ENCODE assay signal across 20 cellular contexts in genomic region chr3:172542999-172543398, GRCh38. TPM values are rescaled to one million over a fixed set of nuclear protein-coding genes. Genes with fewer than 3 reads are reported as not detected.
DNase-seq lines count a peak whose midpoint lies in the region; FAIRE-seq and TF ChIP-seq lines count a peak whose summit lies in the region.
"Had no signal": no experiment of that assay in that cellular context is flagged by ENCODE, and none has a peak within 500 bp of the region (broad histone marks: within the 10 kb centered on the region; RNA-seq: fewer than 3 reads in every experiment).

No MANE protein-coding gene starts in this region.

- in situ Hi-C loops in transverse colon (cut with MboI; ENCODE audit: low pct_ligation_motif_present in 1 of 4, low pct_unique_long_range_greater_than_20kb in 1 of 4, low sequenced_read_pairs in 3 of 4), result no loop called here

- no peak for FAIRE-seq in astrocyte (lab: Jason Lieb, UNC)
- FAIRE-seq: A549, GM19239 had no signal

- no peak overlapping the region for H2AFZ ChIP-seq in astrocyte (ENCODE audit: low read depth, low read length)

- H3K79me2 ChIP-seq in astrocyte (ENCODE audit: insufficient read depth, low read length), result no peaks in the 10 kb centered on the region

- H3K27me3 ChIP-seq in astrocyte (ENCODE audit: insufficient read depth, low read length) (no peaks in the 10 kb centered on the region), transverse colon (no peaks in the 10 kb centered on the region)
- H3K27me3 ChIP-seq: Peyer's patch had no signal

- H3K4me2 ChIP-seq in astrocyte (ENCODE audit: low read length), result no peak overlapping the region
- H3K4me2 ChIP-seq: A549 had no signal

- H3K27me3 Mint-ChIP-seq in astrocyte (ENCODE audit: low read depth, unreplicated experiment) (no peaks in the 10 kb centered on the region), mesothelial cell of epicardium (ENCODE audit: low read depth) (no peaks in the 10 kb centered on the region)

- H3K27ac Mint-ChIP-seq in astrocyte (ENCODE audit: unreplicated experiment) (no peak overlapping the region), mesothelial cell of epicardium (peak overlapping the region; percentile 34)

- 65 to 69% methylated on average over 3 of the region's 3 CpGs for WGBS in transverse colon (ENCODE audit: low coverage in 1 of 2), 2 donors

- H4K20me1 ChIP-seq in astrocyte (ENCODE audit: insufficient read depth, low read length), result no peaks in the 10 kb centered on the region

- H3K9ac ChIP-seq in astrocyte (ENCODE audit: low read length), result no peak overlapping the region

- TF ChIP-seq EP300 in transverse colon (IDR thresholded peaks at IDR 0.05; ENCODE audit: low read depth), result no peak

- H3K4me1 Mint-ChIP-seq in astrocyte (ENCODE audit: low read depth, unreplicated experiment) (peaks cover 15% of the 10 kb centered on the region), mesothelial cell of epicardium (peaks cover 28% of the 10 kb centered on the region)

- H3K36me3 ChIP-seq in KOPT-K1 (ENCODE audit: insufficient read depth, low read length) (no peaks in the 10 kb centered on the region), astrocyte (ENCODE audit: insufficient read depth, low read length) (no peaks in the 10 kb centered on the region), transverse colon (no peaks in the 10 kb centered on the region)
- H3K36me3 ChIP-seq: Peyer's patch had no signal

- TF ChIP-seq CTCF in AG10803 (conservative IDR thresholded peaks at IDR 0.05; ENCODE audit: low read length) (no peak), astrocyte (IDR thresholded peaks at IDR 0.05; ENCODE audit: insufficient read depth, low read depth, low read length) (no peak), mesothelial cell of epicardium (IDR thresholded peaks at IDR 0.05; ENCODE audit: unreplicated experiment) (no peak), transverse colon (IDR thresholded peaks at IDR 0.05) (no peak), coronary artery (IDR thresholded peaks at IDR 0.05) (no peak)

- no peak for TF ChIP-seq POLR2A in transverse colon (IDR thresholded peaks at IDR 0.05)

- DNase-seq in AG10803 (ENCODE audit: low read depth) (peak; percentile 23), astrocyte (ENCODE audit: low read depth) (peak; percentile 61), mesothelial cell of epicardium (ENCODE audit: low spot score in 2 of 2, unreplicated experiment in 2 of 2) (no peak), transverse colon (no peak), coronary artery (ENCODE audit: low spot score) (no peak), mucosa of gallbladder (ENCODE audit: low spot score) (no peak), HPDE6-E6E7 (ENCODE audit: extremely low spot score) (no peak)
- DNase-seq: C1 segment of cervical spinal cord, H7, Karpas-422, NCI-H1105, NCI-H1694, NCI-H2107, NCI-H2227 treated with DMSO at 0.1 percent for 48 hours, NCI-H524, Peyer's patch, SHP77 had no signal

- H3K4me3 Mint-ChIP-seq in astrocyte (ENCODE audit: unreplicated experiment) (no peak overlapping the region), mesothelial cell of epicardium (no peak overlapping the region)

- H3K36me3 Mint-ChIP-seq in astrocyte (ENCODE audit: low read depth, unreplicated experiment) (no peaks in the 10 kb centered on the region), mesothelial cell of epicardium (no peaks in the 10 kb centered on the region)

- no peak overlapping the region for H3K4me3 ChIP-seq in AG10803 (ENCODE audit: low read length)
- H3K4me3 ChIP-seq in astrocyte (ENCODE audit: insufficient read depth, low read depth, low read length), result no peak overlapping the region
- H3K4me3 ChIP-seq in transverse colon, result no peak overlapping the region
- no peak overlapping the region for H3K4me3 ChIP-seq in coronary artery
- H3K4me3 ChIP-seq: A549, Peyer's patch had no signal

- H3K9me3 ChIP-seq in KOPT-K1 (ENCODE audit: insufficient read depth, low read length, poor library complexity, severe bottlenecking) (peaks cover 6% of the 10 kb centered on the region), astrocyte (ENCODE audit: insufficient read depth, low read depth, low read length) (no peaks in the 10 kb centered on the region), transverse colon (no peaks in the 10 kb centered on the region)
- H3K9me3 ChIP-seq: A549, Peyer's patch had no signal

- H3K27ac ChIP-seq in KOPT-K1 (ENCODE audit: low read depth, low read length, poor library complexity, severe bottlenecking), result peak overlapping the region; percentile 59
- no peak overlapping the region for H3K27ac ChIP-seq in astrocyte (ENCODE audit: low read depth, low read length)
- peak overlapping the region in 2 of 4 donors; percentile 15 to 72 for H3K27ac ChIP-seq in transverse colon
- no peak overlapping the region for H3K27ac ChIP-seq in coronary artery

- H3K4me1 ChIP-seq in astrocyte (ENCODE audit: insufficient read depth, low read length), result peaks cover 4% of the 10 kb centered on the region
- peaks cover 0 to 53% (median 19%) of the 10 kb centered on the region in 4 donors for H3K4me1 ChIP-seq in transverse colon

- no peaks in the 10 kb centered on the region for H3K9me3 Mint-ChIP-seq in astrocyte (ENCODE audit: unreplicated experiment)
- H3K9me3 Mint-ChIP-seq in mesothelial cell of epicardium, result peaks cover 17% of the 10 kb centered on the region

- intact Hi-C loops in transverse colon (cut with DNase I; ENCODE audit: low total_unique reads), result no loop called here

RNA-seq across cellular contexts. Expression of gene TNFSF10, which starts 19.8 kb away (rescaled TPM):
- total RNA-seq in astrocyte, result 1.8 and 6.1 TPM in 2 replicates
- total RNA-seq in mesothelial cell of epicardium, result 1.2 to 2.3 TPM (median 1.7 TPM) in 3 replicates
- total RNA-seq in transverse colon, result 100 to 1,000 TPM in 3 of 4 donors, 10 to 100 TPM in 1; 73.8 to 150 (median 125) TPM
- total RNA-seq in mucosa of gallbladder, result 40.3 TPM
- total RNA-seq: H7 had no signal

Comparison
In these comparisons a context has a peak if more than half of its experiments do, and no peak if none do; other contexts are left out.
1. DNase-seq: peak in AG10803 (single experiment) and astrocyte (single experiment); none in mesothelial cell of epicardium (0 of 2), transverse colon (single experiment), coronary artery (single experiment), mucosa of gallbladder (single experiment) and HPDE6-E6E7 (single experiment).